10 cellular contexts compared by ENCODE assay signal in the genomic region with DNA sequence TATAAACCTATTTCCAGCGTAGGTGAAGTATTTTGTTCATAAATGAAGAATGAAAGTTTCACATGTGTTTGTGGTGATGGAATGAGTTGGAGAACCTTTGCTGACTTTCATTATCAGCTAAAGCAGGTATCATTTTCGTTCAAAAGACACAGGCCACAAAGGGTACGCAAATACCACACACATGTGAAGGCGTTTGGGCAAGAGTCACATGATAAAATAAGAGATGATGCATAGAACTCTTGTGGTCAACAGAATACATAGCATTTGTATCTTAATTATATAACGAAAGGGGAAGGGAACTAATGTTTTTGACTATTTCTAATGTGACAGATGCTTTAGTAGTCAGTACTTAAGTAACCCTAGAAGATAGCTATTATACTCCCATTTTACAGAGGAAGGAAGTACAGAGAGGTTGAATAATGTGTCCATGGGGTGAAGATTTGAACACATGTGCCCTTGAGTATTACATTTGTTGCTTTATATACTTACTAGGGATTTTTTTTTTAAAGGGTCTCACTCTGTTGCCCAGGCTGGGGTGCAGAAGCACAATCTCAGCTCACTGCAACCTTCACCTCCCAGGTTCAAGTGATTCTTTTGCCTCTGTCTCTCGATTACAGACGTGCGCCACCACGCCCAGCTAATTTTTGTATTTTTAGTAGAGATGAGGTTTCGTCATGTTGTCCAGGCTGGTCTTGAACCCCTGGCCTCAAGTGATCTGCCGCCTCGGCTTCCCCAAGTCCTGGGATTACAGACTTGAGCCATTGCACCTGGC. TPM values are rescaled to one million over a fixed set of nuclear protein-coding genes. Genes with fewer than 3 reads are reported as not detected.
DNase-seq lines count a peak whose midpoint lies in the region; ATAC-seq and TF ChIP-seq lines count a peak whose summit lies in the region.
"Had no signal": no experiment of that assay in that cellular context is flagged by ENCODE, and none has a peak within 500 bp of the region (broad histone marks: within the 10 kb centered on the region; RNA-seq: fewer than 3 reads in every experiment).

No MANE protein-coding gene starts in this region.

- CTCF ChIA-PET in RWPE1 (lab: Yijun Ruan, JAX), result no interaction called here

- ATAC-seq in HG02763 (IDR thresholded peaks at IDR 0.05; ENCODE audit: unreplicated experiment), result peak; percentile 54
- ATAC-seq: left ventricle myocardium superior had no signal

- H3K27ac ChIP-seq in RWPE1, result peak overlapping the region; percentile 39

- DNase-seq in activated CD4-positive, alpha-beta T cell treated with anti-CD3 and anti-CD28 coated beads, Interleukin-2, amount 10 ng/mL, durations not matched to agents 24 days and 14 days, result peak; percentile 78
- DNase-seq in activated CD4-positive, alpha-beta T cell treated with anti-CD3 and anti-CD28 coated beads, Interleukin-2, amount 50 U/mL, for 4 hours, result no peak
- no peak for DNase-seq in RWPE1 (ENCODE audit: low spot score)
- peak; percentile 58 for DNase-seq in stimulated activated CD4-positive, alpha-beta T cell treated with anti-CD3 and anti-CD28 coated beads, Interleukin-4, amount 100 ng/mL, for 24 hours
- no peak for DNase-seq in NCI-H2196 (lab: John Stamatoyannopoulos, UW; ENCODE audit: unreplicated experiment)
- no peak for DNase-seq in globus pallidus (ENCODE audit: low spot score)
- DNase-seq in iPS-NIHi11 (ENCODE audit: low spot score), result no peak
- DNase-seq: left ventricle myocardium superior, NCI-H2081 had no signal

- no peak for TF ChIP-seq CTCF in RWPE1 (conservative IDR thresholded peaks at IDR 0.05; ENCODE audit: low read depth)

- no peaks in the 10 kb centered on the region for H3K27me3 Mint-ChIP-seq in activated CD4-positive, alpha-beta T cell treated with anti-CD3 and anti-CD28 coated beads, Interleukin-2, amount 10 ng/mL, durations not matched to agents 24 days and 14 days

- H3K27ac Mint-ChIP-seq in activated CD4-positive, alpha-beta T cell treated with anti-CD3 and anti-CD28 coated beads, Interleukin-2, amount 10 ng/mL, durations not matched to agents 24 days and 14 days, result peak overlapping the region; percentile 10

- intact Hi-C loops in activated CD4-positive, alpha-beta T cell treated with anti-CD3 and anti-CD28 coated beads, Interleukin-2, amount 10 ng/mL, durations not matched to agents 24 days and 14 days (cut with micrococcal nuclease), result loop anchor here (1.0 kb wide), 1 partner anchor 39 kb away; no protein-coding TSS in a partner anchor

- H3K36me3 Mint-ChIP-seq in activated CD4-positive, alpha-beta T cell treated with anti-CD3 and anti-CD28 coated beads, Interleukin-2, amount 10 ng/mL, durations not matched to agents 24 days and 14 days (ENCODE audit: low read depth), result peaks cover 43% of the 10 kb centered on the region

- peaks cover 39% of the 10 kb centered on the region for H3K4me1 Mint-ChIP-seq in activated CD4-positive, alpha-beta T cell treated with anti-CD3 and anti-CD28 coated beads, Interleukin-2, amount 10 ng/mL, durations not matched to agents 24 days and 14 days

- H3K9me3 Mint-ChIP-seq in activated CD4-positive, alpha-beta T cell treated with anti-CD3 and anti-CD28 coated beads, Interleukin-2, amount 10 ng/mL, durations not matched to agents 24 days and 14 days, result no peaks in the 10 kb centered on the region

- peak overlapping the region; percentile 51 for H3K4me3 Mint-ChIP-seq in activated CD4-positive, alpha-beta T cell treated with anti-CD3 and anti-CD28 coated beads, Interleukin-2, amount 10 ng/mL, durations not matched to agents 24 days and 14 days

- POLR2A ChIA-PET in RWPE1 (lab: Yijun Ruan, JAX; ENCODE audit: low non-redundant PET), result no interaction called here

RNA-seq across cellular contexts. Expression of a gene that starts 4.8 kb away (rescaled TPM):
- total RNA-seq in activated CD4-positive, alpha-beta T cell treated with anti-CD3 and anti-CD28 coated beads, Interleukin-2, amount 10 ng/mL, durations not matched to agents 24 days and 14 days, result 234 and 238 TPM in 2 replicates

RNA-seq across cellular contexts. Expression of a gene that starts 4.9 kb away (rescaled TPM):
- total RNA-seq in activated CD4-positive, alpha-beta T cell treated with anti-CD3 and anti-CD28 coated beads, Interleukin-2, amount 10 ng/mL, durations not matched to agents 24 days and 14 days, result 27.1 and 30.7 TPM in 2 replicates

Comparison
In these comparisons a context has a peak if more than half of its experiments do, and no peak if none do; other contexts are left out.
1. DNase-seq: peak in activated CD4-positive, alpha-beta T cell treated with anti-CD3 and anti-CD28 coated beads, Interleukin-2, amount 10 ng/mL, durations not matched to agents 24 days and 14 days (single experiment) and stimulated activated CD4-positive, alpha-beta T cell treated with anti-CD3 and anti-CD28 coated beads, Interleukin-4, amount 100 ng/mL, for 24 hours (single experiment); none in activated CD4-positive, alpha-beta T cell treated with anti-CD3 and anti-CD28 coated beads, Interleukin-2, amount 50 U/mL, for 4 hours (0 of 2), RWPE1 (single experiment), NCI-H2196 (single experiment), globus pallidus (single experiment) and iPS-NIHi11 (single experiment).